14 cellular contexts compared by ENCODE assay signal in genomic region chr19:47152205-47152604, GRCh38. TPM values are rescaled to one million over a fixed set of nuclear protein-coding genes. Genes with fewer than 3 reads are reported as not detected.
DNase-seq lines count a peak whose midpoint lies in the region; ATAC-seq and TF ChIP-seq lines count a peak whose summit lies in the region.
"Had no signal": no experiment of that assay in that cellular context is flagged by ENCODE, and none has a peak within 500 bp of the region (broad histone marks: within the 10 kb centered on the region; RNA-seq: fewer than 3 reads in every experiment).

No MANE protein-coding gene starts in this region.

- peaks cover 33% of the 10 kb centered on the region for H3K36me3 Mint-ChIP-seq in activated naive CD4-positive, alpha-beta T cell treated with anti-CD3 and anti-CD28 coated beads, Interleukin-2, amount 50 U/mL, for 24 hours
- peaks cover 77% of the 10 kb centered on the region for H3K36me3 Mint-ChIP-seq in activated T-helper 2 cell treated with anti-CD3 and anti-CD28 coated beads, Interferon-gamma antibody, Interleukin-2, Interleukin-4, amounts not matched to agents 10 μg/mL and 5 μg/mL and 100 μg/mL, durations not matched to agents 14 hours and 24 hours and 36 hours (ENCODE audit: low read depth)
- H3K36me3 Mint-ChIP-seq in type B pancreatic cell = peaks cover 47% of the 10 kb centered on the region

- H2BK120ac ChIP-seq in mesendoderm (ENCODE audit: low read depth, low read length) = no peak overlapping the region

- intact Hi-C loops in activated T-helper 2 cell treated with anti-CD3 and anti-CD28 coated beads, Interferon-gamma antibody, Interleukin-2, Interleukin-4, amounts not matched to agents 10 μg/mL and 5 μg/mL and 100 μg/mL, durations not matched to agents 14 hours and 24 hours and 36 hours (cut with micrococcal nuclease) = no loop called here

- no peak overlapping the region for H3K9ac ChIP-seq in mesendoderm (ENCODE audit: low read length)

- H3K79me2 ChIP-seq in mesendoderm (ENCODE audit: control insufficient read depth, insufficient read depth, low read length) = peaks cover 15% of the 10 kb centered on the region

- no peak overlapping the region for H3K23ac ChIP-seq in mesendoderm (ENCODE audit: low read length)

- H3K27me3 Mint-ChIP-seq in activated naive CD4-positive, alpha-beta T cell treated with anti-CD3 and anti-CD28 coated beads, Interleukin-2, amount 50 U/mL, for 24 hours = no peaks in the 10 kb centered on the region
- H3K27me3 Mint-ChIP-seq in activated T-helper 2 cell treated with anti-CD3 and anti-CD28 coated beads, Interferon-gamma antibody, Interleukin-2, Interleukin-4, amounts not matched to agents 10 μg/mL and 5 μg/mL and 100 μg/mL, durations not matched to agents 14 hours and 24 hours and 36 hours (ENCODE audit: low read depth) = no peaks in the 10 kb centered on the region
- no peaks in the 10 kb centered on the region for H3K27me3 Mint-ChIP-seq in type B pancreatic cell
- H3K27me3 Mint-ChIP-seq: CD8-positive, alpha-beta memory T cell had no signal

- no peak overlapping the region for H3K4me3 ChIP-seq in mesendoderm (ENCODE audit: low read length)
- H3K4me3 ChIP-seq: heart right ventricle had no signal

- no peak overlapping the region for H3K4me2 ChIP-seq in mesendoderm (ENCODE audit: low read length)

- H2BK15ac ChIP-seq in mesendoderm (replicated peaks; ENCODE audit: low read depth) = no peak overlapping the region

- peaks cover 11% of the 10 kb centered on the region for H3K79me1 ChIP-seq in mesendoderm (ENCODE audit: low read length)

- no peaks in the 10 kb centered on the region for H3K9me3 Mint-ChIP-seq in activated naive CD4-positive, alpha-beta T cell treated with anti-CD3 and anti-CD28 coated beads, Interleukin-2, amount 50 U/mL, for 24 hours
- H3K9me3 Mint-ChIP-seq in activated T-helper 2 cell treated with anti-CD3 and anti-CD28 coated beads, Interferon-gamma antibody, Interleukin-2, Interleukin-4, amounts not matched to agents 10 μg/mL and 5 μg/mL and 100 μg/mL, durations not matched to agents 14 hours and 24 hours and 36 hours = no peaks in the 10 kb centered on the region
- H3K9me3 Mint-ChIP-seq in type B pancreatic cell = no peaks in the 10 kb centered on the region
- H3K9me3 Mint-ChIP-seq: CD8-positive, alpha-beta memory T cell; T-helper 1 cell treated with Interleukin-12 subunit alpha and Interleukin-12 subunit beta and Interleukin-4 antibody, amounts not matched to agents 30 μg/mL and 1 μg/mL, for 36 hours had no signal

- no peak overlapping the region for H4K5ac ChIP-seq in mesendoderm (ENCODE audit: low read length)

- peaks cover 12% of the 10 kb centered on the region for H3K36me3 ChIP-seq in mesendoderm (ENCODE audit: control insufficient read depth, insufficient read depth, low read length)

- H2BK5ac ChIP-seq in mesendoderm (ENCODE audit: low read length) = no peak overlapping the region

- no peak overlapping the region for H3K4ac ChIP-seq in mesendoderm (ENCODE audit: low read depth, low read length)

- peak overlapping the region; percentile 8 for H3K27ac Mint-ChIP-seq in activated naive CD4-positive, alpha-beta T cell treated with anti-CD3 and anti-CD28 coated beads, Interleukin-2, amount 50 U/mL, for 24 hours
- H3K27ac Mint-ChIP-seq in activated T-helper 2 cell treated with anti-CD3 and anti-CD28 coated beads, Interferon-gamma antibody, Interleukin-2, Interleukin-4, amounts not matched to agents 10 μg/mL and 5 μg/mL and 100 μg/mL, durations not matched to agents 14 hours and 24 hours and 36 hours = peak overlapping the region; percentile 22
- peak overlapping the region; percentile 93 for H3K27ac Mint-ChIP-seq in type B pancreatic cell
- H3K27ac Mint-ChIP-seq: T-helper 1 cell treated with Interleukin-12 subunit alpha and Interleukin-12 subunit beta and Interleukin-4 antibody, amounts not matched to agents 30 μg/mL and 1 μg/mL, for 36 hours had no signal

- H4K8ac ChIP-seq in mesendoderm (ENCODE audit: low read depth, low read length) = no peak overlapping the region

- H3K4me1 ChIP-seq in mesendoderm (ENCODE audit: control insufficient read depth, low read depth, low read length) = peaks cover 10% of the 10 kb centered on the region

- no peak for DNase-seq in activated naive CD4-positive, alpha-beta T cell treated with Interleukin-2 at 50 U/mL for 16 hours
- DNase-seq in activated T-helper 2 cell treated with anti-CD3 and anti-CD28 coated beads, Interferon-gamma antibody, Interleukin-2, Interleukin-4, amounts not matched to agents 10 μg/mL and 5 μg/mL and 100 μg/mL, durations not matched to agents 14 hours and 24 hours and 36 hours (ENCODE audit: low spot score) = no peak
- DNase-seq in mesendoderm = peak; percentile 58
- no peak for DNase-seq in type B pancreatic cell (ENCODE audit: extremely low spot score, unreplicated experiment)
- DNase-seq in NCI-H82 (lab: John Stamatoyannopoulos, UW) = no peak
- DNase-seq in left lobe of liver (ENCODE audit: low spot score) = no peak
- DNase-seq: activated CD4-positive, alpha-beta T cell treated with anti-CD3 and anti-CD28 coated beads for 4 hours; CD8-positive, alpha-beta memory T cell; heart right ventricle; NCI-H1694; NCI-H774 had no signal

- H3K27me3 ChIP-seq in mesendoderm (ENCODE audit: insufficient read depth, low read length, poor library complexity) = no peaks in the 10 kb centered on the region
- H3K27me3 ChIP-seq: heart right ventricle had no signal

- no peak overlapping the region for H3K18ac ChIP-seq in mesendoderm (ENCODE audit: low read length)

- WGBS in mesendoderm (ENCODE audit: extremely low coverage, insufficient coverage, low lambda C conversion rate) = no CpG with 5 or more reads among the region's 1 CpG

- no peak overlapping the region for H3K4me3 Mint-ChIP-seq in activated naive CD4-positive, alpha-beta T cell treated with anti-CD3 and anti-CD28 coated beads, Interleukin-2, amount 50 U/mL, for 24 hours
- no peak overlapping the region for H3K4me3 Mint-ChIP-seq in activated T-helper 2 cell treated with anti-CD3 and anti-CD28 coated beads, Interferon-gamma antibody, Interleukin-2, Interleukin-4, amounts not matched to agents 10 μg/mL and 5 μg/mL and 100 μg/mL, durations not matched to agents 14 hours and 24 hours and 36 hours (ENCODE audit: low read depth)
- H3K4me3 Mint-ChIP-seq in type B pancreatic cell = peak overlapping the region; percentile 79
- H3K4me3 Mint-ChIP-seq: CD8-positive, alpha-beta memory T cell; T-helper 1 cell treated with Interleukin-12 subunit alpha and Interleukin-12 subunit beta and Interleukin-4 antibody, amounts not matched to agents 30 μg/mL and 1 μg/mL, for 36 hours had no signal

- H2AK5ac ChIP-seq in mesendoderm (ENCODE audit: low read length) = no peak overlapping the region

- H3K56ac ChIP-seq in mesendoderm (ENCODE audit: low read length) = no peak overlapping the region

- H3K4me1 Mint-ChIP-seq in activated naive CD4-positive, alpha-beta T cell treated with anti-CD3 and anti-CD28 coated beads, Interleukin-2, amount 50 U/mL, for 24 hours = peaks cover 61% of the 10 kb centered on the region
- peaks cover 34% of the 10 kb centered on the region for H3K4me1 Mint-ChIP-seq in activated T-helper 2 cell treated with anti-CD3 and anti-CD28 coated beads, Interferon-gamma antibody, Interleukin-2, Interleukin-4, amounts not matched to agents 10 μg/mL and 5 μg/mL and 100 μg/mL, durations not matched to agents 14 hours and 24 hours and 36 hours (ENCODE audit: low read depth)
- peaks cover 40% of the 10 kb centered on the region for H3K4me1 Mint-ChIP-seq in type B pancreatic cell (ENCODE audit: unreplicated experiment)

- no peak overlapping the region for H3K27ac ChIP-seq in mesendoderm (ENCODE audit: low read depth, low read length)
- H3K27ac ChIP-seq: heart right ventricle had no signal

- no peak for TF ChIP-seq CTCF in type B pancreatic cell (conservative IDR thresholded peaks at IDR 0.05)

- ATAC-seq in GM21717 (IDR thresholded peaks at IDR 0.05; ENCODE audit: unreplicated experiment) = no peak
- no peak for ATAC-seq in left lobe of liver
- ATAC-seq: heart right ventricle had no signal

RNA-seq across cellular contexts. Expression of gene SAE1, which starts 21.6 kb away (rescaled TPM):
- total RNA-seq in activated T-helper 2 cell treated with anti-CD3 and anti-CD28 coated beads, Interferon-gamma antibody, Interleukin-2, Interleukin-4, amounts not matched to agents 10 μg/mL and 5 μg/mL and 100 μg/mL, durations not matched to agents 14 hours and 24 hours and 36 hours = 151 and 154 TPM in 2 replicates
- 240 TPM for polyA plus RNA-seq in mesendoderm (2013, experiment 1 of 2)
- 241 TPM for polyA plus RNA-seq in mesendoderm (2013, experiment 2 of 2)
- total RNA-seq in type B pancreatic cell (ENCODE audit: low replicate concordance) (102 and 155 TPM in 2 replicates), left lobe of liver (22.0 TPM)

RNA-seq across cellular contexts. Expression of gene ZC3H4, which starts 38.6 kb away (rescaled TPM):
- total RNA-seq in activated T-helper 2 cell treated with anti-CD3 and anti-CD28 coated beads, Interferon-gamma antibody, Interleukin-2, Interleukin-4, amounts not matched to agents 10 μg/mL and 5 μg/mL and 100 μg/mL, durations not matched to agents 14 hours and 24 hours and 36 hours = 97.1 and 104 TPM in 2 replicates
- polyA plus RNA-seq in mesendoderm (2013, experiment 1 of 2) = 40.0 TPM
- 40.7 TPM for polyA plus RNA-seq in mesendoderm (2013, experiment 2 of 2)
- total RNA-seq in type B pancreatic cell (ENCODE audit: low replicate concordance) = 59.9 and 71.4 TPM in 2 replicates
- 18.5 TPM for total RNA-seq in left lobe of liver

Comparison
In these comparisons a context has a peak if more than half of its experiments do, and no peak if none do; other contexts are left out.
1. H3K27ac Mint-ChIP-seq: peak in every context shown above with its lines; median percentile 93 in type B pancreatic cell; 22 in activated T-helper 2 cell treated with anti-CD3 and anti-CD28 coated beads, Interferon-gamma antibody, Interleukin-2, Interleukin-4, amounts not matched to agents 10 μg/mL and 5 μg/mL and 100 μg/mL, durations not matched to agents 14 hours and 24 hours and 36 hours; 8 in activated naive CD4-positive, alpha-beta T cell treated with anti-CD3 and anti-CD28 coated beads, Interleukin-2, amount 50 U/mL, for 24 hours.